ENCODE assay signal across 9 cellular contexts in the genomic region with DNA sequence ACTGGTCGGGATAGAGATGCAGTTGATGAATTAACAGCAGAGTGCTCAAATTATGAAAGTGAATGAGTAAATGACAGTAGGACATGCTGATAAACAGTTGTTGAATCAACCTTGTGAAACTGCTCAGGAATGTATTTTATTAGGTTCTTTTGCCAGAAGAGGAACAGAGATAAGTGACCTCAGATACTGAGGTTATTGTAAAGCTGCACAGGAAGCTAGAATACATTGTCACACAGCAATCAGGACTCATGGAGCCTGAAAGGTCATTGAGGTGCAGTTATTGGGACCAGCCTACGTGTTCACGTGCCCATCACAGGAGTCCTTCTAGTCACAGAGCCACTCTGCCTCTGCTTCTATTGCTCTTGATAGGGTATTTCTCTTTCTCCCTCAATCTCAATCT. TPM values are rescaled to one million over a fixed set of nuclear protein-coding genes. Genes with fewer than 3 reads are reported as not detected.
DNase-seq lines count a peak whose midpoint lies in the region; ATAC-seq and TF ChIP-seq lines count a peak whose summit lies in the region.
"Had no signal": no experiment of that assay in that cellular context is flagged by ENCODE, and none has a peak within 500 bp of the region (broad histone marks: within the 10 kb centered on the region; RNA-seq: fewer than 3 reads in every experiment).

No MANE protein-coding gene starts in this region.

- ATAC-seq in GM19438 (IDR thresholded peaks at IDR 0.05; ENCODE audit: low read depth, unreplicated experiment) (peak; percentile 72), HG03097 (IDR thresholded peaks at IDR 0.05; ENCODE audit: low FRiP score, unreplicated experiment) (peak; percentile 78), HG03045 (IDR thresholded peaks at IDR 0.05; ENCODE audit: unreplicated experiment) (no peak)

- no peak for TF ChIP-seq CTCF in HFFc6 (IDR thresholded peaks at IDR 0.05)

- H3K27me3 Mint-ChIP-seq in HFFc6 (ENCODE audit: insufficient read depth), result peaks cover 24% of the 10 kb centered on the region

- no peaks in the 10 kb centered on the region; the same call in 1 of the 2 replicates for H3K9me3 Mint-ChIP-seq in HFFc6

- no peak overlapping the region for H3K27ac Mint-ChIP-seq in HFFc6

- H3K36me3 Mint-ChIP-seq in HFFc6 (ENCODE audit: low read depth), result no peaks in the 10 kb centered on the region

- H3K4me3 Mint-ChIP-seq in HFFc6, result no peak overlapping the region

- no peaks in the 10 kb centered on the region for H3K4me1 Mint-ChIP-seq in HFFc6 (ENCODE audit: low read depth)

- DNase-seq in CD1c-positive myeloid dendritic cell (ENCODE audit: extremely low spot score), result peak; percentile 85
- peak; percentile 81 for DNase-seq in SIG-M5 treated with dmso at 0.1 percent for 504 hours (lab: John Stamatoyannopoulos, UW; ENCODE audit: unreplicated experiment)
- DNase-seq in HFFc6, result no peak
- no peak for DNase-seq in NK-92 treated with Interleukin-12 subunit alpha and Interleukin-12 subunit beta, amount 100 ng/mL, for 24 hours (lab: John Stamatoyannopoulos, UW)
- DNase-seq in NCI-H1092 (lab: John Stamatoyannopoulos, UW), result no peak
- DNase-seq: stimulated activated CD4-positive, alpha-beta T cell treated with anti-CD3 and anti-CD28 coated beads, Interleukin-2, amount 100 ng/mL, for 24 hours had no signal

RNA-seq across cellular contexts. Expression of a gene that starts 47.5 kb away (rescaled TPM):
- total RNA-seq in HFFc6 (2021; fragmentation: NEBNext Ultra II Directional; extraction: Animal tissue kit (Norgen Biotek cat#: 25700)), result 10 to 100 TPM; 36.1 to 43.7 (median 40.8) TPM

Comparison
In these comparisons a context has a peak if more than half of its experiments do, and no peak if none do; other contexts are left out.
1. DNase-seq: peak in CD1c-positive myeloid dendritic cell (single experiment) and SIG-M5 treated with dmso at 0.1 percent for 504 hours (single experiment); none in HFFc6 (single experiment), NK-92 treated with Interleukin-12 subunit alpha and Interleukin-12 subunit beta, amount 100 ng/mL, for 24 hours (single experiment) and NCI-H1092 (single experiment).